ENCODE assay signal across 8 cellular contexts in genomic region chr11:68312780-68313573, GRCh38. TPM values are rescaled to one million over a fixed set of nuclear protein-coding genes. Genes with fewer than 3 reads are reported as not detected.
DNase-seq lines count a peak whose midpoint lies in the region; ATAC-seq and FAIRE-seq lines count a peak whose summit lies in the region.

No MANE protein-coding gene starts in this region.

- no peaks in the 10 kb centered on the region; the same call in 1 of the 2 replicates for H3K27me3 ChIP-seq in ACC112 (ENCODE audit: insufficient read depth, low read length)
- H3K27me3 ChIP-seq in trophoblast cell (ENCODE audit: insufficient read depth, low read length): no peaks in the 10 kb centered on the region

- peak overlapping the region; percentile 93 for H2AFZ ChIP-seq in ACC112 (ENCODE audit: low read length, unreplicated experiment)
- H2AFZ ChIP-seq in trophoblast cell (ENCODE audit: insufficient read depth, low read length, poor library complexity): peak overlapping the region; percentile 64

- H4K12ac ChIP-seq in trophoblast cell (ENCODE audit: low read depth, low read length): peak overlapping the region; percentile 51

- WGBS in trophoblast cell (ENCODE audit: extremely low coverage, insufficient coverage, insufficient read length): no CpG with 5 or more reads among the region's 102 CpGs

- DNase-seq in GM19238 (ENCODE audit: insufficient read length, low spot score) (peak; percentile 60), frontal cortex (ENCODE audit: low spot score in 2 of 2) (peak; percentile 58 to 61), trophoblast cell (no peak), globus pallidus (ENCODE audit: low spot score) (no peak), ACHN (no peak), hippocampal formation (lab: John Stamatoyannopoulos, UW) (no peak)
- DNase-seq in activated CD8-positive, alpha-beta memory T cell treated with anti-CD3 and anti-CD28 coated beads, Interleukin-2, amount 10 ng/mL, durations not matched to agents 7 days and 5 days: no peak

- H3K79me2 ChIP-seq in ACC112 (ENCODE audit: control insufficient read depth, insufficient read depth, low read length, unreplicated experiment) (peaks cover 11% of the 10 kb centered on the region), trophoblast cell (ENCODE audit: control insufficient read depth, insufficient read depth, low read length, poor library complexity) (peaks cover 8% of the 10 kb centered on the region)

- peak overlapping the region; percentile 82 for H2AK5ac ChIP-seq in trophoblast cell (ENCODE audit: low read length)

- H3K4me1 Mint-ChIP-seq in activated CD8-positive, alpha-beta memory T cell treated with anti-CD3 and anti-CD28 coated beads, Interleukin-2, amount 10 ng/mL, durations not matched to agents 7 days and 5 days: peaks cover 33% of the 10 kb centered on the region

- H3K27ac Mint-ChIP-seq in activated CD8-positive, alpha-beta memory T cell treated with anti-CD3 and anti-CD28 coated beads, Interleukin-2, amount 10 ng/mL, durations not matched to agents 7 days and 5 days: peak overlapping the region; percentile 41

- H3K14ac ChIP-seq in trophoblast cell (ENCODE audit: low read length): peak overlapping the region; percentile 90

- peak overlapping the region; percentile 79 for H4K8ac ChIP-seq in trophoblast cell (ENCODE audit: low read depth, low read length)

- FAIRE-seq in frontal cortex (lab: Jason Lieb, UNC): no peak

- H3K18ac ChIP-seq in trophoblast cell (ENCODE audit: low read length): peak overlapping the region; percentile 61

- peaks cover 12% of the 10 kb centered on the region for H3K4me1 ChIP-seq in ACC112 (ENCODE audit: control insufficient read depth, insufficient read depth, low read length, unreplicated experiment)
- H3K4me1 ChIP-seq in trophoblast cell (ENCODE audit: control insufficient read depth in 1 of 2, insufficient read depth in 2 of 2, low read length in 2 of 2): peaks cover 21 to 25% of the 10 kb centered on the region in 2 experiments

- in situ Hi-C loops in ACHN (cut with HindIII; ENCODE audit: low pct_ligation_motif_present, low pct_unique_long_range_greater_than_20kb, low sequenced_read_pairs): no loop called here

- no peaks in the 10 kb centered on the region for H3K36me3 Mint-ChIP-seq in activated CD8-positive, alpha-beta memory T cell treated with anti-CD3 and anti-CD28 coated beads, Interleukin-2, amount 10 ng/mL, durations not matched to agents 7 days and 5 days

- H3K4me2 ChIP-seq in trophoblast cell (ENCODE audit: low read length): peak overlapping the region; percentile 100

- no peaks in the 10 kb centered on the region for H3K9me3 ChIP-seq in trophoblast cell (ENCODE audit: insufficient read depth, low read depth, low read length)

- peak overlapping the region; percentile 87 for H3K4ac ChIP-seq in trophoblast cell (ENCODE audit: low read depth, low read length)

- peak; percentile 54 for ATAC-seq in activated CD8-positive, alpha-beta memory T cell treated with anti-CD3 and anti-CD28 coated beads, Interleukin-2, amount 10 ng/mL, durations not matched to agents 7 days and 5 days

- H2BK12ac ChIP-seq in trophoblast cell (ENCODE audit: low read length): no peak overlapping the region

- peaks cover 5% of the 10 kb centered on the region for H3K79me1 ChIP-seq in trophoblast cell (ENCODE audit: low read length)

- no peaks in the 10 kb centered on the region for H3K9me3 Mint-ChIP-seq in activated CD8-positive, alpha-beta memory T cell treated with anti-CD3 and anti-CD28 coated beads, Interleukin-2, amount 10 ng/mL, durations not matched to agents 7 days and 5 days (ENCODE audit: low read depth)

- H3K27ac ChIP-seq in ACC112 (ENCODE audit: low read depth, low read length) (no peak overlapping the region), trophoblast cell (ENCODE audit: low read depth, low read length) (no peak overlapping the region)

- H3K4me3 ChIP-seq in ACC112 (ENCODE audit: low read depth, low read length) (peak overlapping the region; percentile 92), trophoblast cell (ENCODE audit: low read depth, low read length) (peak overlapping the region; percentile 81)

- H3K27me3 Mint-ChIP-seq in activated CD8-positive, alpha-beta memory T cell treated with anti-CD3 and anti-CD28 coated beads, Interleukin-2, amount 10 ng/mL, durations not matched to agents 7 days and 5 days: peaks cover 38% of the 10 kb centered on the region

- CTCF ChIA-PET in activated CD8-positive, alpha-beta memory T cell treated with anti-CD3 and anti-CD28 coated beads, Interleukin-2, amount 10 ng/mL, durations not matched to agents 7 days and 5 days (lab: Charles Lee): interaction anchor here (1.3 kb wide), 1 partner anchor 42 kb away, joined by 3 read pairs; no protein-coding TSS in a partner anchor

- H3K9ac ChIP-seq in trophoblast cell (ENCODE audit: low read length): peak overlapping the region; percentile 80

- peak overlapping the region; percentile 45 for H4K91ac ChIP-seq in trophoblast cell (ENCODE audit: low read depth, low read length)

- no peak overlapping the region for H2BK5ac ChIP-seq in trophoblast cell (ENCODE audit: low read depth, low read length, poor library complexity)

- H3K4me3 Mint-ChIP-seq in activated CD8-positive, alpha-beta memory T cell treated with anti-CD3 and anti-CD28 coated beads, Interleukin-2, amount 10 ng/mL, durations not matched to agents 7 days and 5 days: peak overlapping the region; percentile 76

- H3K36me3 ChIP-seq in ACC112 (ENCODE audit: insufficient read depth, low read length) (no peaks in the 10 kb centered on the region), trophoblast cell (ENCODE audit: control insufficient read depth in 1 of 2, insufficient read depth in 2 of 2, low read length in 2 of 2) (peaks cover 0 to 1% of the 10 kb centered on the region in 2 experiments)

- peak overlapping the region; percentile 33 for H2BK120ac ChIP-seq in trophoblast cell (ENCODE audit: insufficient read depth, low read length, poor library complexity)

- no peak overlapping the region for H3K23ac ChIP-seq in trophoblast cell (ENCODE audit: low read length)

RNA-seq across cellular contexts. Expression of gene LRP5, which starts 0.6 kb away (rescaled TPM):
- total RNA-seq in activated CD8-positive, alpha-beta memory T cell treated with anti-CD3 and anti-CD28 coated beads, Interleukin-2, amount 10 ng/mL, durations not matched to agents 7 days and 5 days: 10 to 100 TPM; 15.6 to 16.2 TPM
- total RNA-seq in frontal cortex: 10.2 TPM
- polyA plus RNA-seq in trophoblast cell (2013): 16.1 and 17.7 TPM in 2 replicates

RNA-seq across cellular contexts. Expression of gene C11orf24, which starts 41.2 kb away (rescaled TPM):
- 10 to 100 TPM; 26.4 to 27.0 TPM for total RNA-seq in activated CD8-positive, alpha-beta memory T cell treated with anti-CD3 and anti-CD28 coated beads, Interleukin-2, amount 10 ng/mL, durations not matched to agents 7 days and 5 days
- total RNA-seq in frontal cortex: 5.7 TPM
- 50.4 and 51.7 TPM in 2 replicates for polyA plus RNA-seq in trophoblast cell (2013)

Comparison
In these comparisons a context has a peak if more than half of its experiments do, and no peak if none do; other contexts are left out.
1. DNase-seq: peak in GM19238 (single experiment) and frontal cortex (2 of 2); none in activated CD8-positive, alpha-beta memory T cell treated with anti-CD3 and anti-CD28 coated beads, Interleukin-2, amount 10 ng/mL, durations not matched to agents 7 days and 5 days (single experiment), trophoblast cell (0 of 2), globus pallidus (single experiment), ACHN (single experiment) and hippocampal formation (0 of 2).